Comparison of ENCODE assay signal across 8 cellular contexts in the genomic region with DNA sequence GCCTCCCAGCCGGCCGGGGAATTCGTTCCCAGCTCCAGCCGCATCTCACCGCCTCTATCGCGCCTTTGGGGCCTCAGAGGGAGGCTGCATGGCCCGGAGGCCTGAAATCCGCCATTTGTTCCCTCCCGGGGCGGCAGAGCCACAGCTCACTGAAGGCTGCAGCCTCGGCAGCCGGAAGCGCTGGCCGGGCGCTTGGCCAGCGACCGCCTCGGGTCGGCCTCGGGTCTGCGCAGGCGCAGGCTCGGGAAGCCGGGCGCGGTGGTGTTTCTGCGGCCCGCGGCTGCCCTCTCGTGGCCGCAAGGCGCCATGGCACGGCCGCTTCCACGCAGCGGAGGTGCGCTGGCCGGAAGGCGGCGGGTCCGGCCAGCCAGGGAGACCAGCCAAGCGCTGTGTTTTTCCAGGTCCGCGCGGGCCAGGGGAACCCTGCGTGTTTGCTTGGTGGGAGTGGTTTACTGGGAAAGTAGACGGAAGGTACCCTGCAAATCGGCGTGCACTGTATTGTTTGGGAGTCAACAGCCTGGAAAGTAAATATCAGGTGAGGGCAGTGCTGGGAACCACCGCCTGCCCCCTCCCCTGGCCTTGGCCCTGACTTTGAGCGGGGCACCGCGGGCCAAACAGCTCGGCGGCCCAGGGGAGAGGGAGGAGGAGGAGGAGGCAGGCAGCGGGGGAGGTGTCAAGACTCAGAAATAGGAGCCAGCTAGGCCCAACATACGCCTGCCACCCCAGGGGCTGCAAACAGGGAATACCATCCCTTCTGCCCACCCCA. TPM values are rescaled to one million over a fixed set of nuclear protein-coding genes. Genes with fewer than 3 reads are reported as not detected.
DNase-seq lines count a peak whose midpoint lies in the region; ATAC-seq and TF ChIP-seq lines count a peak whose summit lies in the region.

No MANE protein-coding gene starts in this region.

- intact Hi-C loops in mammary epithelial cell (cut with micrococcal nuclease): loop anchor here (1.0 kb wide), 4 partner anchors 49 to 135 kb away; no protein-coding TSS in a partner anchor

- H3K36me3 Mint-ChIP-seq in immature natural killer cell: no peaks in the 10 kb centered on the region

- H4K20me1 ChIP-seq in mammary epithelial cell (ENCODE audit: insufficient read depth, low read length): no peaks in the 10 kb centered on the region

- H3K36me3 ChIP-seq in ACC112 (ENCODE audit: insufficient read depth, low read length) (no peaks in the 10 kb centered on the region), mammary epithelial cell (ENCODE audit: insufficient read depth, low read length) (no peaks in the 10 kb centered on the region)

- dilution Hi-C loops in mammary epithelial cell (cut with HindIII; ENCODE audit: low sequenced_read_pairs): no loop called here

- 3% methylated on average over 35 of the region's 58 CpGs for WGBS in mammary epithelial cell (ENCODE audit: low coverage, missing lambda C conversion rate)

- DNase-seq in NCI-H2107 treated with DMSO at 0.1 percent for 48 hours (lab: John Stamatoyannopoulos, UW; ENCODE audit: unreplicated experiment) (peak; percentile 61), mammary epithelial cell (peak; percentile 75), immature natural killer cell (peak; percentile 86 to 90 (median 88)), smooth muscle cell of the brain vasculature (ENCODE audit: low read depth, low spot score) (peak; percentile 72)

- H3K9me3 Mint-ChIP-seq in immature natural killer cell: no peaks in the 10 kb centered on the region

- H3K27me3 ChIP-seq in ACC112 (ENCODE audit: insufficient read depth, low read length): no peaks in the 10 kb centered on the region
- H3K27me3 ChIP-seq in mammary epithelial cell (ENCODE audit: insufficient read depth, low read length): peaks cover 3% of the 10 kb centered on the region

- H3K4me3 ChIP-seq in ACC112 (ENCODE audit: low read depth, low read length): peak overlapping the region; percentile 74
- peak overlapping the region; percentile 56 for H3K4me3 ChIP-seq in WI38 (ENCODE audit: low read depth, low read length)
- H3K4me3 ChIP-seq in mammary epithelial cell (replicated peaks in 1 of 3; ENCODE audit: insufficient read depth in 1 of 3, low read depth in 2 of 3, low read length in 3 of 3): peak overlapping the region; percentile 48 to 82 (median 66)

- H3K79me2 ChIP-seq in ACC112 (ENCODE audit: control insufficient read depth, insufficient read depth, low read length, unreplicated experiment): no peaks in the 10 kb centered on the region
- H3K79me2 ChIP-seq in mammary epithelial cell (ENCODE audit: insufficient read depth, low read length): no peaks in the 10 kb centered on the region

- peak overlapping the region; percentile 86 for H2AFZ ChIP-seq in ACC112 (ENCODE audit: low read length, unreplicated experiment)
- H2AFZ ChIP-seq in mammary epithelial cell (ENCODE audit: low read depth, low read length): peak overlapping the region; percentile 98

- TF ChIP-seq POLR2A in GM18526 (IDR thresholded peaks at IDR 0.05; ENCODE audit: extremely low read depth, insufficient read length): peak; percentile 85

- in situ Hi-C loops in mammary epithelial cell (cut with MboI; ENCODE audit: low sequenced_read_pairs in 2 of 2): loop anchor here in 1 of 2 donors (10.0 kb wide), 1 partner anchor 139 kb away; no protein-coding TSS in a partner anchor

- BruUV-seq in mammary epithelial cell (replicated peaks; lab: Mats Ljungman, UMichigan): no TSS peak

- peaks cover 9 to 27% (median 10%) of the 10 kb centered on the region in 3 donors for H3K27me3 Mint-ChIP-seq in immature natural killer cell (ENCODE audit: low read depth in 3 of 3)

- H3K4me1 Mint-ChIP-seq in immature natural killer cell: peaks cover 9 to 10% of the 10 kb centered on the region in 2 donors

- peak overlapping the region; percentile 37 for H3K27ac ChIP-seq in ACC112 (ENCODE audit: low read depth, low read length)
- H3K27ac ChIP-seq in mammary epithelial cell (ENCODE audit: insufficient read depth, low read depth, low read length): no peak overlapping the region

- peak overlapping the region; percentile 86 to 92 (median 88) for H3K4me3 Mint-ChIP-seq in immature natural killer cell

- peak overlapping the region; percentile 38 for H3K9ac ChIP-seq in mammary epithelial cell (ENCODE audit: insufficient read depth, low read length)

- H3K4me2 ChIP-seq in mammary epithelial cell (ENCODE audit: insufficient read depth, low read depth, low read length): peak overlapping the region; percentile 96

- CTCF ChIA-PET in mammary epithelial cell (lab: Charles Lee; ENCODE audit: low non-redundant PET): interaction anchor here (0.6 to 1.5 kb wide), 11 partner anchors 11 to 153 kb away, joined by 3 to 22 read pairs (median 6); no protein-coding TSS in a partner anchor

- peak overlapping the region in 4 of 6 donors; percentile 55 to 83 (median 60) for H3K27ac Mint-ChIP-seq in immature natural killer cell

- TF ChIP-seq CTCF in WI38 (IDR thresholded peaks at IDR 0.05; ENCODE audit: low read depth, low read length) (peak; percentile 84), mammary epithelial cell (conservative IDR thresholded peaks at IDR 0.05 in 1 of 2, IDR thresholded peaks at IDR 0.05 in 1 of 2; ENCODE audit: extremely low read depth in 1 of 2, insufficient read depth in 1 of 2, low read depth in 1 of 2, low read length in 2 of 2) (peak; percentile 84 to 87)

- no peaks in the 10 kb centered on the region for H3K9me3 ChIP-seq in mammary epithelial cell (replicated peaks; ENCODE audit: insufficient read depth, low read length)

- H3K4me1 ChIP-seq in ACC112 (ENCODE audit: control insufficient read depth, insufficient read depth, low read length, unreplicated experiment) (peaks cover 27% of the 10 kb centered on the region), mammary epithelial cell (ENCODE audit: insufficient read depth, low read length) (peaks cover 28% of the 10 kb centered on the region)

- peak; percentile 58 for ATAC-seq in HG03060 (IDR thresholded peaks at IDR 0.05; ENCODE audit: low read depth, unreplicated experiment)

RNA-seq across cellular contexts. Expression of gene CD34, which starts 52.7 kb away (rescaled TPM):
- total RNA-seq in mammary epithelial cell: not detected
- polyA plus RNA-seq in mammary epithelial cell: 0.02 TPM
- polyA minus RNA-seq in mammary epithelial cell: not detected
- not detected for polyA plus RNA-seq in immature natural killer cell
